ENCODE assay signal across 10 cellular contexts in the genomic region with DNA sequence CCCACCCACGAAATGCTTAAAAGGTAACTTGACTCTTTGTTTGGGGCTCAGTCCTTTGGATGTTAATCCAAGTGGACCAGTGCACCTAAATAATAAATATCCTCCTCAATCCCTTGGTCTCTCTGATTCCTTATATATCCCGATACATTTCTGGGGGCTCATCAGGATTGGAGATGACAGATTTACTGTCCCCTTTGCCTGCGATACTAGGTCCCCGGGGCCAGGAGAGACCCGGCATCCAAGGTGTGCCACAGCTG. TPM values are rescaled to one million over a fixed set of nuclear protein-coding genes. Genes with fewer than 3 reads are reported as not detected.
DNase-seq lines count a peak whose midpoint lies in the region; ATAC-seq, FAIRE-seq and TF ChIP-seq lines count a peak whose summit lies in the region.
"Had no signal": no experiment of that assay in that cellular context is flagged by ENCODE, and none has a peak within 500 bp of the region (broad histone marks: within the 10 kb centered on the region; RNA-seq: fewer than 3 reads in every experiment).

No MANE protein-coding gene starts in this region.

- dilution Hi-C loops in endothelial cell of umbilical vein (cut with MboI; ENCODE audit: extremely low pct_ligation_motif_present, low sequenced_read_pairs), result no loop called here

- H3K9me1 ChIP-seq in endothelial cell of umbilical vein (replicated peaks; ENCODE audit: control insufficient read depth, extremely low read depth, insufficient read depth, low read length), result no peaks in the 10 kb centered on the region

- no peak for TF ChIP-seq POLR2A in endothelial cell of umbilical vein (IDR thresholded peaks at IDR 0.05; ENCODE audit: low read depth, low read length)

- H3K4me3 ChIP-seq in AG04450 (ENCODE audit: low read depth, low read length), result peak overlapping the region; percentile 72
- peak overlapping the region; percentile 59 for H3K4me3 ChIP-seq in MG63
- H3K4me3 ChIP-seq in endothelial cell of umbilical vein (replicated peaks in 1 of 3; ENCODE audit: insufficient read depth in 1 of 3, low read depth in 1 of 3, low read length in 3 of 3), result peak overlapping the region in 2 of 3 experiments; percentile 62 to 93
- peak overlapping the region; percentile 77 for H3K4me3 ChIP-seq in osteoblast (ENCODE audit: insufficient read depth, low read length)

- H3K4me1 ChIP-seq in endothelial cell of umbilical vein (ENCODE audit: control insufficient read depth, extremely low read depth, insufficient read depth, low read length), result peaks cover 26% of the 10 kb centered on the region
- peaks cover 50% of the 10 kb centered on the region for H3K4me1 ChIP-seq in osteoblast (ENCODE audit: insufficient read depth, low read length)

- H3K9me3 ChIP-seq in AG04450 (ENCODE audit: control insufficient read depth, insufficient read depth, low read length) (peaks cover 4% of the 10 kb centered on the region), MG63 (0 out of 2 replicates have a peak, but pooled peaks cover 2% of the 10 kb centered on the region), endothelial cell of umbilical vein (replicated peaks; ENCODE audit: control insufficient read depth, insufficient read depth, low read length) (no peaks in the 10 kb centered on the region), osteoblast (ENCODE audit: low read depth, low read length) (no peaks in the 10 kb centered on the region)

- TF ChIP-seq CTCF in AG04450 (IDR thresholded peaks at IDR 0.05; ENCODE audit: low read depth, low read length) (no peak), endothelial cell of umbilical vein (IDR thresholded peaks at IDR 0.05; ENCODE audit: extremely low read depth in 1 of 2, insufficient read depth in 1 of 2, low read depth in 1 of 2, low read length in 2 of 2) (no peak), osteoblast (IDR thresholded peaks at IDR 0.05; ENCODE audit: extremely low read depth, low read depth, low read length) (no peak)

- H3K4me1 Mint-ChIP-seq in activated CD4-positive, alpha-beta T cell treated with anti-CD3 and anti-CD28 coated beads, Interleukin-2, amount 10 ng/mL, durations not matched to agents 7 days and 5 days, result peaks cover 15% of the 10 kb centered on the region

- H3K36me3 ChIP-seq in MG63, result no peaks in the 10 kb centered on the region
- H3K36me3 ChIP-seq in endothelial cell of umbilical vein (ENCODE audit: control insufficient read depth in 2 of 2, extremely low read depth in 1 of 2, insufficient read depth in 2 of 2, low read length in 2 of 2), result no peaks in the 10 kb centered on the region
- no peaks in the 10 kb centered on the region for H3K36me3 ChIP-seq in osteoblast (ENCODE audit: insufficient read depth, low read length)

- ATAC-seq in HG03045 (IDR thresholded peaks at IDR 0.05; ENCODE audit: unreplicated experiment), result no peak

- H4K20me1 ChIP-seq in endothelial cell of umbilical vein (replicated peaks; ENCODE audit: control insufficient read depth, extremely low read depth, insufficient read depth, low read length) (no peaks in the 10 kb centered on the region), osteoblast (ENCODE audit: insufficient read depth, low read length) (no peaks in the 10 kb centered on the region)

- POLR2A ChIA-PET in AG04450 (lab: Yijun Ruan, JAX), result no interaction called here
- POLR2A ChIA-PET in endothelial cell of umbilical vein (lab: Charles Lee), result no interaction called here
- POLR2A ChIA-PET in activated CD4-positive, alpha-beta T cell treated with anti-CD3 and anti-CD28 coated beads, Interleukin-2, amount 10 ng/mL, durations not matched to agents 7 days and 5 days (lab: Charles Lee), result no interaction called here

- H2AFZ ChIP-seq in endothelial cell of umbilical vein (ENCODE audit: low read depth, low read length) (peak overlapping the region; percentile 99), osteoblast (ENCODE audit: low read length) (peak overlapping the region; percentile 99)

- H3K9ac ChIP-seq in endothelial cell of umbilical vein (replicated peaks; ENCODE audit: extremely low read depth, insufficient read depth, low read length), result peak overlapping the region; percentile 81

- H3K27me3 ChIP-seq in AG04450 (ENCODE audit: control insufficient read depth, insufficient read depth, low read length) (no peaks in the 10 kb centered on the region), MG63 (no peaks in the 10 kb centered on the region), endothelial cell of umbilical vein (ENCODE audit: control insufficient read depth in 2 of 2, insufficient read depth in 2 of 2, low read length in 2 of 2) (no peaks in the 10 kb centered on the region), osteoblast (ENCODE audit: insufficient read depth, low read length) (no peaks in the 10 kb centered on the region)

- no peak overlapping the region for H3K4me3 Mint-ChIP-seq in activated CD4-positive, alpha-beta T cell treated with anti-CD3 and anti-CD28 coated beads, Interleukin-2, amount 10 ng/mL, durations not matched to agents 7 days and 5 days
- H3K4me3 Mint-ChIP-seq: activated naive CD8-positive, alpha-beta T cell treated with anti-CD3 and anti-CD28 coated beads, Interleukin-2, amount 50 U/mL, for 24 hours had no signal

- no TSS peak for BruUV-seq in endothelial cell of umbilical vein (replicated peaks; lab: Mats Ljungman, UMichigan)

- no peak overlapping the region for H3K27ac Mint-ChIP-seq in activated CD4-positive, alpha-beta T cell treated with anti-CD3 and anti-CD28 coated beads, Interleukin-2, amount 10 ng/mL, durations not matched to agents 7 days and 5 days
- H3K27ac Mint-ChIP-seq: activated naive CD8-positive, alpha-beta T cell treated with anti-CD3 and anti-CD28 coated beads, Interleukin-2, amount 50 U/mL, for 24 hours had no signal

- H3K79me2 ChIP-seq in endothelial cell of umbilical vein (ENCODE audit: control insufficient read depth, insufficient read depth, low read length), result no peaks in the 10 kb centered on the region
- H3K79me2 ChIP-seq in osteoblast (ENCODE audit: insufficient read depth, low read length), result no peaks in the 10 kb centered on the region

- DNase-seq in AG04450 (ENCODE audit: low read depth, low spot score) (no peak), MG63 (no peak), endothelial cell of umbilical vein (ENCODE audit: low read depth, low spot score) (no peak), osteoblast (ENCODE audit: insufficient read length, low spot score, missing footprints) (no peak), cerebellum (ENCODE audit: low spot score) (no peak), posterior cingulate gyrus (no peak)
- no peak for DNase-seq in activated CD4-positive, alpha-beta T cell treated with anti-CD3 and anti-CD28 coated beads, Interleukin-2, amount 10 ng/mL, durations not matched to agents 7 days and 5 days
- DNase-seq: activated naive CD8-positive, alpha-beta T cell treated with anti-CD3 and anti-CD28 coated beads, Interleukin-2, amount 50 U/mL, for 24 hours; NCI-H1930 had no signal

- peaks cover 18% of the 10 kb centered on the region for H3K27me3 Mint-ChIP-seq in activated CD4-positive, alpha-beta T cell treated with anti-CD3 and anti-CD28 coated beads, Interleukin-2, amount 10 ng/mL, durations not matched to agents 7 days and 5 days
- H3K27me3 Mint-ChIP-seq: activated naive CD8-positive, alpha-beta T cell treated with anti-CD3 and anti-CD28 coated beads, Interleukin-2, amount 50 U/mL, for 24 hours had no signal

- CTCF ChIA-PET in AG04450 (lab: Charles Lee), result interaction anchor here (1.1 to 1.6 kb wide), 2 partner anchors 128 to 386 kb away, joined by 4 to 5 read pairs; no protein-coding TSS in a partner anchor
- CTCF ChIA-PET in endothelial cell of umbilical vein (lab: Charles Lee), result interaction anchor here (0.9 to 2.6 kb wide), 3 partner anchors 11 to 210 kb away, joined by 3 to 10 read pairs (median 5); no protein-coding TSS in a partner anchor
- CTCF ChIA-PET in activated CD4-positive, alpha-beta T cell treated with anti-CD3 and anti-CD28 coated beads, Interleukin-2, amount 10 ng/mL, durations not matched to agents 7 days and 5 days (lab: Charles Lee), result no interaction called here

- H3K9me3 Mint-ChIP-seq in activated CD4-positive, alpha-beta T cell treated with anti-CD3 and anti-CD28 coated beads, Interleukin-2, amount 10 ng/mL, durations not matched to agents 7 days and 5 days, result peaks cover 7% of the 10 kb centered on the region

- H3K4me2 ChIP-seq in endothelial cell of umbilical vein (ENCODE audit: insufficient read depth, low read length) (peak overlapping the region; percentile 93), osteoblast (ENCODE audit: insufficient read depth, low read length) (peak overlapping the region; percentile 93)

- H3K27ac ChIP-seq in AG04450 (ENCODE audit: low read depth, low read length), result peak overlapping the region; percentile 80
- H3K27ac ChIP-seq in endothelial cell of umbilical vein (ENCODE audit: insufficient read depth, low read depth, low read length), result peak overlapping the region; percentile 77
- H3K27ac ChIP-seq in osteoblast (ENCODE audit: low read depth, low read length), result peak overlapping the region; percentile 55

- peaks cover 7% of the 10 kb centered on the region for H3K36me3 Mint-ChIP-seq in activated CD4-positive, alpha-beta T cell treated with anti-CD3 and anti-CD28 coated beads, Interleukin-2, amount 10 ng/mL, durations not matched to agents 7 days and 5 days (ENCODE audit: low read depth)

- no peak for FAIRE-seq in endothelial cell of umbilical vein (lab: Jason Lieb, UNC)

- intact Hi-C loops in endothelial cell of umbilical vein (cut with micrococcal nuclease) (loop anchor here (1.0 to 10.0 kb wide), 2 partner anchors 22 to 349 kb away; a partner anchor contains a TSS), posterior cingulate gyrus (cut with DNase I) (no loop called here)

RNA-seq across cellular contexts. Expression of a gene that starts 26.2 kb away (rescaled TPM):
- polyA plus RNA-seq in AG04450 (2011; rRNA removed) (not detected in 2 replicates), endothelial cell of umbilical vein (not detected in 2 replicates)
- not detected in 2 replicates for polyA minus RNA-seq in AG04450 (2011; rRNA and poly(A)+ RNA removed)
- total RNA-seq in MG63 (2014; rRNA removed; shearing (Covaris generic); ENCODE audit: low replicate concordance), result not detected in 2 replicates
- total RNA-seq in endothelial cell of umbilical vein (not detected in 2 replicates), osteoblast (under 0.01 TPM in 1 of 2 replicates, not detected in the other), cerebellum (0.73 TPM)
- not detected in 2 replicates for polyA plus RNA-seq in endothelial cell of umbilical vein (2011; cell fraction: cytosol; rRNA removed)
- 0.08 TPM in 1 of 2 replicates, not detected in the other for polyA plus RNA-seq in endothelial cell of umbilical vein (2011; cell fraction: nucleus; rRNA removed)
- polyA plus RNA-seq in endothelial cell of umbilical vein (2012), result 0.17 and 0.41 TPM in 2 replicates
- polyA minus RNA-seq in endothelial cell of umbilical vein, result not detected in 2 replicates
- polyA minus RNA-seq in endothelial cell of umbilical vein (2011; cell fraction: cytosol; rRNA and poly(A)+ RNA removed), result 40.6 TPM
- polyA minus RNA-seq in endothelial cell of umbilical vein (2011; cell fraction: nucleus; rRNA and poly(A)+ RNA removed), result not detected in 2 replicates
- under 1 TPM; 0.12 TPM for total RNA-seq in activated CD4-positive, alpha-beta T cell treated with anti-CD3 and anti-CD28 coated beads, Interleukin-2, amount 10 ng/mL, durations not matched to agents 7 days and 5 days

RNA-seq across cellular contexts. Expression of a gene that starts 46.0 kb away (rescaled TPM):
- polyA plus RNA-seq in AG04450 (2011; rRNA removed) (not detected in 2 replicates), endothelial cell of umbilical vein (not detected in 2 replicates)
- not detected in 2 replicates for polyA minus RNA-seq in AG04450 (2011; rRNA and poly(A)+ RNA removed)
- not detected in 2 replicates for total RNA-seq in MG63 (2014; rRNA removed; shearing (Covaris generic); ENCODE audit: low replicate concordance)
- total RNA-seq in endothelial cell of umbilical vein (not detected in 2 replicates), osteoblast (not detected in 2 replicates), cerebellum (0.64 TPM)
- not detected in 2 replicates for polyA plus RNA-seq in endothelial cell of umbilical vein (2011; cell fraction: cytosol; rRNA removed)
- polyA plus RNA-seq in endothelial cell of umbilical vein (2011; cell fraction: nucleus; rRNA removed), result not detected in 2 replicates
- polyA plus RNA-seq in endothelial cell of umbilical vein (2012), result not detected in 2 replicates
- not detected in 2 replicates for polyA minus RNA-seq in endothelial cell of umbilical vein
- not detected for polyA minus RNA-seq in endothelial cell of umbilical vein (2011; cell fraction: cytosol; rRNA and poly(A)+ RNA removed)
- not detected in 2 replicates for polyA minus RNA-seq in endothelial cell of umbilical vein (2011; cell fraction: nucleus; rRNA and poly(A)+ RNA removed)
- not detected for total RNA-seq in activated CD4-positive, alpha-beta T cell treated with anti-CD3 and anti-CD28 coated beads, Interleukin-2, amount 10 ng/mL, durations not matched to agents 7 days and 5 days

RNA-seq across cellular contexts. Expression of a gene that starts 55.9 kb away (rescaled TPM):
- polyA plus RNA-seq in AG04450 (2011; rRNA removed) (0.11 and 0.33 TPM in 2 replicates), endothelial cell of umbilical vein (0.06 and 0.15 TPM in 2 replicates)
- polyA minus RNA-seq in AG04450 (2011; rRNA and poly(A)+ RNA removed), result 0.14 and 0.26 TPM in 2 replicates
- not detected in 2 replicates for total RNA-seq in MG63 (2014; rRNA removed; shearing (Covaris generic); ENCODE audit: low replicate concordance)
- total RNA-seq in endothelial cell of umbilical vein (0.13 and 0.18 TPM in 2 replicates), osteoblast (0.29 and 0.36 TPM in 2 replicates), cerebellum (0.27 TPM)
- polyA plus RNA-seq in endothelial cell of umbilical vein (2011; cell fraction: cytosol; rRNA removed), result 0.01 and 0.05 TPM in 2 replicates
- polyA plus RNA-seq in endothelial cell of umbilical vein (2011; cell fraction: nucleus; rRNA removed), result 0.53 and 0.85 TPM in 2 replicates
- 0.21 and 0.63 TPM in 2 replicates for polyA plus RNA-seq in endothelial cell of umbilical vein (2012)
- polyA minus RNA-seq in endothelial cell of umbilical vein, result 0.39 and 0.40 TPM in 2 replicates
- polyA minus RNA-seq in endothelial cell of umbilical vein (2011; cell fraction: cytosol; rRNA and poly(A)+ RNA removed), result not detected
- polyA minus RNA-seq in endothelial cell of umbilical vein (2011; cell fraction: nucleus; rRNA and poly(A)+ RNA removed), result 1.2 and 1.3 TPM in 2 replicates
- total RNA-seq in activated CD4-positive, alpha-beta T cell treated with anti-CD3 and anti-CD28 coated beads, Interleukin-2, amount 10 ng/mL, durations not matched to agents 7 days and 5 days, result under 1 TPM in 1 of 2 experiments, not detected in 1; 0.27 TPM

RNA-seq across cellular contexts. Expression of a gene that starts 56.8 kb away (rescaled TPM):
- polyA plus RNA-seq in AG04450 (2011; rRNA removed) (not detected in 2 replicates), endothelial cell of umbilical vein (not detected in 2 replicates)
- polyA minus RNA-seq in AG04450 (2011; rRNA and poly(A)+ RNA removed), result not detected in 2 replicates
- total RNA-seq in MG63 (2014; rRNA removed; shearing (Covaris generic); ENCODE audit: low replicate concordance), result not detected in 2 replicates
- total RNA-seq in endothelial cell of umbilical vein (not detected in 2 replicates), osteoblast (0.72 TPM in 1 of 2 replicates, not detected in the other), cerebellum (5.7 TPM)
- not detected in 2 replicates for polyA plus RNA-seq in endothelial cell of umbilical vein (2011; cell fraction: cytosol; rRNA removed)
- polyA plus RNA-seq in endothelial cell of umbilical vein (2011; cell fraction: nucleus; rRNA removed), result not detected in 2 replicates
- polyA plus RNA-seq in endothelial cell of umbilical vein (2012), result not detected in 2 replicates
- polyA minus RNA-seq in endothelial cell of umbilical vein, result not detected in 2 replicates
- polyA minus RNA-seq in endothelial cell of umbilical vein (2011; cell fraction: cytosol; rRNA and poly(A)+ RNA removed), result 8.1 TPM
- polyA minus RNA-seq in endothelial cell of umbilical vein (2011; cell fraction: nucleus; rRNA and poly(A)+ RNA removed), result not detected in 2 replicates
- not detected for total RNA-seq in activated CD4-positive, alpha-beta T cell treated with anti-CD3 and anti-CD28 coated beads, Interleukin-2, amount 10 ng/mL, durations not matched to agents 7 days and 5 days
